Comparison of ENCODE assay signal across 8 cellular contexts in the genomic region with DNA sequence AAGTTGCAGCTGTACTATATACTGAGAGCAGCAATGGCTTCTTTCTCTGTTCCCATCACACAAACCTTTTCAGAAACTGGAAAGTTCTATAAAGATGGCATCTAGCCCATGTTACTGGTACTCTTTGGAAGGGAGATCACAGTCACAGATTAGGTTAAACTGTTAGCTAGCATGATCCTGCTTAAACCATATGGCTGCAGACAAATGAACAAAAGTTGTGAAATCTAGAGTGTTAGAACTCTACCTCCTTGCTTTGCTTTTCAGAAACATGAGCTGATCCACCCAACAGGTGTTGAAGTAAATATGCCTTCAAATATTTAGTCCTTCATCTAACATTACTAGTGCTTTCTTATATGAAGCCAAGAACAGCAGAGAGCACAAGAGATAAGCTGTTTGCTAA.
DNase-seq lines count a peak whose midpoint lies in the region; ATAC-seq and TF ChIP-seq lines count a peak whose summit lies in the region.

No MANE protein-coding gene starts in this region.

- CTCF ChIA-PET in CD8-positive, alpha-beta memory T cell (lab: Charles Lee): interaction anchor here (0.6 to 2.4 kb wide), 14 partner anchors 10 to 428 kb away, joined by 3 to 22 read pairs (median 4); partner anchors contain the start of gene SNRK

- no peaks in the 10 kb centered on the region for H3K9me2 ChIP-seq in Karpas-422 (replicated peaks; ENCODE audit: insufficient read depth, low read length)

- H3K27me3 ChIP-seq in CD8-positive, alpha-beta memory T cell (ENCODE audit: insufficient read depth, low read length, poor library complexity, severe bottlenecking): no peaks in the 10 kb centered on the region
- no peaks in the 10 kb centered on the region for H3K27me3 ChIP-seq in psoas muscle (ENCODE audit: insufficient read depth in 3 of 3, low read length in 2 of 3)
- H3K27me3 ChIP-seq in Karpas-422 (ENCODE audit: low read length): no peaks in the 10 kb centered on the region

- H3K4me3 ChIP-seq in CD8-positive, alpha-beta memory T cell (ENCODE audit: low read length): peak overlapping the region; percentile 36
- H3K4me3 ChIP-seq in psoas muscle (no peak overlapping the region), Karpas-422 (ENCODE audit: low read length) (no peak overlapping the region)

- H3K36me3 Mint-ChIP-seq in CD8-positive, alpha-beta memory T cell: peaks cover 0 to 18% (median 1%) of the 10 kb centered on the region in 3 donors
- no peaks in the 10 kb centered on the region for H3K36me3 Mint-ChIP-seq in T-helper 17 cell (ENCODE audit: low read depth)

- H4K20me1 ChIP-seq in Karpas-422 (ENCODE audit: insufficient read depth, low read depth, low read length): no peaks in the 10 kb centered on the region

- peaks cover 78 to 96% (median 92%) of the 10 kb centered on the region in 3 donors for H3K4me1 Mint-ChIP-seq in CD8-positive, alpha-beta memory T cell
- peaks cover 36% of the 10 kb centered on the region for H3K4me1 Mint-ChIP-seq in T-helper 17 cell

- peak overlapping the region; percentile 62 for H3K27ac ChIP-seq in CD8-positive, alpha-beta memory T cell (ENCODE audit: low read depth, low read length)
- H3K27ac ChIP-seq in epithelial cell of prostate (peak overlapping the region; percentile 62), psoas muscle (peak overlapping the region; percentile 64), Karpas-422 (ENCODE audit: low read length) (no peak overlapping the region)

- no peak overlapping the region for H3K4me2 ChIP-seq in Karpas-422 (ENCODE audit: low read depth, low read length, poor library complexity, severe bottlenecking)

- H3K27ac Mint-ChIP-seq in CD8-positive, alpha-beta memory T cell: peak overlapping the region; percentile 90 to 99 (median 96)
- peak overlapping the region; percentile 85 for H3K27ac Mint-ChIP-seq in T-helper 17 cell

- ATAC-seq in T-helper 17 cell (no peak), psoas muscle (peak in 2 of 4 donors; percentile 17 to 48), SK-N-SH treated with all-trans-retinoic acid at 6 μM for 48 hours (no peak), GM21423 (IDR thresholded peaks at IDR 0.05; ENCODE audit: unreplicated experiment) (no peak)

- H2AFZ ChIP-seq in Karpas-422 (ENCODE audit: low read length): no peak overlapping the region

- TF ChIP-seq CTCF in psoas muscle (IDR thresholded peaks at IDR 0.05): no peak

- H3K79me2 ChIP-seq in Karpas-422 (ENCODE audit: low read length): no peaks in the 10 kb centered on the region

- H3K4me3 Mint-ChIP-seq in CD8-positive, alpha-beta memory T cell: peak overlapping the region in 6 of 7 donors; percentile 30 to 88 (median 68)
- peak overlapping the region; percentile 63 for H3K4me3 Mint-ChIP-seq in T-helper 17 cell

- POLR2A ChIA-PET in CD8-positive, alpha-beta memory T cell (lab: Charles Lee): interaction anchor here (0.6 to 1.5 kb wide), 12 partner anchors 13 to 950 kb away, joined by 3 to 5 read pairs (median 3); partner anchors contain the start of genes SNRK and TCAIM

- no peaks in the 10 kb centered on the region for H3K27me3 Mint-ChIP-seq in CD8-positive, alpha-beta memory T cell
- H3K27me3 Mint-ChIP-seq in T-helper 17 cell: no peaks in the 10 kb centered on the region

- H3K36me3 ChIP-seq in CD8-positive, alpha-beta memory T cell (ENCODE audit: insufficient read depth, low read length): no peaks in the 10 kb centered on the region
- H3K36me3 ChIP-seq in psoas muscle (ENCODE audit: insufficient read depth in 1 of 2, low read depth in 1 of 2) (no peaks in the 10 kb centered on the region), Karpas-422 (ENCODE audit: insufficient read depth, low read length) (no peaks in the 10 kb centered on the region)

- DNase-seq in CD8-positive, alpha-beta memory T cell: peak in 2 of 5 donors; percentile 4 to 14
- DNase-seq in T-helper 17 cell (no peak), epithelial cell of prostate (ENCODE audit: low read depth, low spot score) (no peak), psoas muscle (no peak), HuH-7.5 (ENCODE audit: low spot score) (no peak), Karpas-422 (no peak)

- peaks cover 44% of the 10 kb centered on the region for H3K4me1 ChIP-seq in CD8-positive, alpha-beta memory T cell (ENCODE audit: insufficient read depth, low read length)
- H3K4me1 ChIP-seq in psoas muscle: peaks cover 23% of the 10 kb centered on the region
- H3K4me1 ChIP-seq in Karpas-422 (ENCODE audit: low read length): no peaks in the 10 kb centered on the region

- no peak overlapping the region for H3K9ac ChIP-seq in Karpas-422 (ENCODE audit: low read length)

- intact Hi-C loops in psoas muscle (cut with DNase I): no loop called here

- no peaks in the 10 kb centered on the region for H3K9me3 ChIP-seq in CD8-positive, alpha-beta memory T cell (ENCODE audit: low read length)
- H3K9me3 ChIP-seq in T-helper 17 cell (ENCODE audit: control insufficient read depth, low read length, poor library complexity, severe bottlenecking): peaks cover 3% of the 10 kb centered on the region
- H3K9me3 ChIP-seq in psoas muscle: peaks cover 8% of the 10 kb centered on the region
- H3K9me3 ChIP-seq in Karpas-422 (ENCODE audit: low read length): no peaks in the 10 kb centered on the region

- H3K9me3 Mint-ChIP-seq in CD8-positive, alpha-beta memory T cell: no peaks in the 10 kb centered on the region

TF ChIP-seq in SK-N-SH treated with all-trans-retinoic acid at 6 μM for 48 hours, 23 proteins besides CTCF, POLR2A, EP300 and RAD21:
- TF ChIP-seq PATZ1 (CRISPR knock-in tag; IDR thresholded peaks at IDR 0.05; ENCODE audit: borderline replicate concordance) (no peak), ZNF8 (CRISPR knock-in tag; IDR thresholded peaks at IDR 0.05) (no peak)
- TF ChIP-seq, protein P1, sequence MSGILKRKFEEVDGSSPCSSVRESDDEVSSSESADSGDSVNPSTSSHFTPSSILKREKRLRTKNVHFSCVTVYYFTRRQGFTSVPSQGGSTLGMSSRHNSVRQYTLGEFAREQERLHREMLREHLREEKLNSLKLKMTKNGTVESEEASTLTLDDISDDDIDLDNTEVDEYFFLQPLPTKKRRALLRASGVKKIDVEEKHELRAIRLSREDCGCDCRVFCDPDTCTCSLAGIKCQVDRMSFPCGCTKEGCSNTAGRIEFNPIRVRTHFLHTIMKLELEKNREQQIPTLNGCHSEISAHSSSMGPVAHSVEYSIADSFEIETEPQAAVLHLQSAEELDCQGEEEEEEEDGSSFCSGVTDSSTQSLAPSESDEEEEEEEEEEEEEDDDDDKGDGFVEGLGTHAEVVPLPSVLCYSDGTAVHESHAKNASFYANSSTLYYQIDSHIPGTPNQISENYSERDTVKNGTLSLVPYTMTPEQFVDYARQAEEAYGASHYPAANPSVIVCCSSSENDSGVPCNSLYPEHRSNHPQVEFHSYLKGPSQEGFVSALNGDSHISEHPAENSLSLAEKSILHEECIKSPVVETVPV (CRISPR knock-in tag; IDR thresholded peaks at IDR 0.05): no peak
